In genomic region chr10:118045154-118045841, GRCh38 we compare ENCODE assay signal across 9 cellular contexts. TPM values are rescaled to one million over a fixed set of nuclear protein-coding genes. Genes with fewer than 3 reads are reported as not detected.
DNase-seq lines count a peak whose midpoint lies in the region; ATAC-seq and TF ChIP-seq lines count a peak whose summit lies in the region.
"Had no signal": no experiment of that assay in that cellular context is flagged by ENCODE, and none has a peak within 500 bp of the region (broad histone marks: within the 10 kb centered on the region; RNA-seq: fewer than 3 reads in every experiment).

No MANE protein-coding gene starts in this region.

- H3K27ac ChIP-seq in cardiac muscle cell (peak overlapping the region; percentile 98), left lung (peak overlapping the region; percentile 92 to 94), upper lobe of left lung (peak overlapping the region; percentile 88 to 93 (median 89))

- ATAC-seq in Right ventricle myocardium superior (ENCODE audit: poor library complexity) = no peak
- no peak for ATAC-seq in left lung
- no peak for ATAC-seq in upper lobe of left lung (ENCODE audit: low FRiP score in 2 of 2)
- ATAC-seq in mucosa of descending colon = no peak

- H3K27me3 ChIP-seq in cardiac muscle cell (no peaks in the 10 kb centered on the region), left lung (no peaks in the 10 kb centered on the region), upper lobe of left lung (no peaks in the 10 kb centered on the region)

- WGBS in upper lobe of left lung, 2 donors = 59 to 63% methylated on average over 8 of the region's 8 CpGs

- no peak for TF ChIP-seq POLR2A in upper lobe of left lung (IDR thresholded peaks at IDR 0.05)

- peak overlapping the region; percentile 90 for H3K4me3 ChIP-seq in cardiac muscle cell
- peak overlapping the region; percentile 71 to 86 for H3K4me3 ChIP-seq in left lung
- peak overlapping the region; percentile 63 to 96 (median 89) for H3K4me3 ChIP-seq in upper lobe of left lung
- no peak overlapping the region for H3K4me3 ChIP-seq in mucosa of descending colon

- no peak for TF ChIP-seq CTCF in cardiac muscle cell (IDR thresholded peaks at IDR 0.05; ENCODE audit: low read depth, low read length)
- no peak for TF ChIP-seq CTCF in left lung (IDR thresholded peaks at IDR 0.05)
- TF ChIP-seq CTCF in upper lobe of left lung (IDR thresholded peaks at IDR 0.05) = no peak
- TF ChIP-seq CTCF in mucosa of descending colon (IDR thresholded peaks at IDR 0.05) = no peak

- peaks cover 17% of the 10 kb centered on the region for H3K4me1 ChIP-seq in cardiac muscle cell (ENCODE audit: low read depth)
- peaks cover 12 to 45% of the 10 kb centered on the region in 2 donors for H3K4me1 ChIP-seq in left lung
- peaks cover 29 to 39% (median 35%) of the 10 kb centered on the region in 4 donors for H3K4me1 ChIP-seq in upper lobe of left lung
- H3K4me1 ChIP-seq in mucosa of descending colon (ENCODE audit: low read depth) = peaks cover 7% of the 10 kb centered on the region

- intact Hi-C loops in Right ventricle myocardium superior (cut with DNase I) = no loop called here
- intact Hi-C loops in left lung (cut with DNase I) = no loop called here
- intact Hi-C loops in mucosa of descending colon (cut with DNase I, micrococcal nuclease) = no loop called here

- DNase-seq in cardiac muscle cell (ENCODE audit: low read depth in 1 of 2, low spot score in 1 of 2) (no peak), Right ventricle myocardium superior (no peak), amniotic epithelial cell (ENCODE audit: low read depth) (peak; percentile 18), left lung (no peak), upper lobe of left lung (no peak), mucosa of descending colon (no peak), DMS153 (lab: John Stamatoyannopoulos, UW) (no peak)
- DNase-seq in stimulated activated CD4-positive, alpha-beta T cell treated with anti-CD3 and anti-CD28 coated beads, Interleukin-4, amount 100 ng/mL, for 24 hours = no peak
- DNase-seq: GF-D8 had no signal

- no peaks in the 10 kb centered on the region for H3K9me3 ChIP-seq in cardiac muscle cell (ENCODE audit: low read depth)
- H3K9me3 ChIP-seq in left lung = no peaks in the 10 kb centered on the region
- H3K9me3 ChIP-seq in upper lobe of left lung = no peaks in the 10 kb centered on the region
- H3K9me3 ChIP-seq in mucosa of descending colon = no peaks in the 10 kb centered on the region

- no peak for TF ChIP-seq EP300 in upper lobe of left lung (IDR thresholded peaks at IDR 0.05)

- H3K36me3 ChIP-seq in cardiac muscle cell (no peaks in the 10 kb centered on the region), left lung (no peaks in the 10 kb centered on the region), upper lobe of left lung (no peaks in the 10 kb centered on the region), mucosa of descending colon (ENCODE audit: low read depth) (no peaks in the 10 kb centered on the region)

RNA-seq across cellular contexts. Expression of gene RAB11FIP2, which starts 1.4 kb away (rescaled TPM):
- total RNA-seq in cardiac muscle cell (8.2 and 18.4 TPM in 2 replicates), Right ventricle myocardium superior (9.4 TPM), left lung (10 to 100 TPM; 19.2 to 22.1 TPM), upper lobe of left lung (10 to 100 TPM; 12.9 to 66.4 (median 31.0) TPM), mucosa of descending colon (10 to 100 TPM in 1 of 3 donors, 1 to 10 TPM in 2; 8.1 to 34.6 (median 9.8) TPM)
- polyA plus RNA-seq in cardiac muscle cell = 9.8 and 12.8 TPM in 2 replicates
